ENCODE assay signal across 7 cellular contexts in the genomic region with DNA sequence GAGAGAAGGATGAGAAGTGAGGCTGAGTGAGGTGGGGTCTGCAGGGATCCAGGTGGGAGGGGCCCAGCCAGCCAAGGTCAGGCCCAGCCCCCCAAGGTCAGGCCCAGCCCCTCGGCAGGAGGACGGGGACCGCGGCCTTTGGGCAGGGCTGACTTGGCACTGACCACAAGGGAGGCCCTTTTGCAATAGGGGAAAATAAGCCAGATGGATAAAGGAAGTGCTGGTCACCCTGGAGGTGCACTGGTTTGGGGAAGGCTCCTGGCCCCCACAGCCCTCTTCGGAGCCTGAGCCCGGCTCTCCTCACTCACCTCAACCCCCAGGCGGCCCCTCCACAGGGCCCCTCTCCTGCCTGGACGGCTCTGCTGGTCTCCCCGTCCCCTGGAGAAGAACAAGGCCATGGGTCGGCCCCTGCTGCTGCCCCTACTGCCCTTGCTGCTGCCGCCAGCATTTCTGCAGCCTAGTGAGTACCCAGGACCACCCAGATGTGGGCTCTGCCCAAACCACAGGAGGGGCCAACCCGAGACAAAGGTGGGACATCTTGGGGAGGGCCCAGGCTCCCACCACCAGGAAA. TPM values are rescaled to one million over a fixed set of nuclear protein-coding genes. Genes with fewer than 3 reads are reported as not detected.
DNase-seq lines count a peak whose midpoint lies in the region; ATAC-seq and TF ChIP-seq lines count a peak whose summit lies in the region.

A gene (plus strand): TSS at position 227 of the 571 bp plus-strand sequence. CDS start 170 bp downstream, at position 397.

- H3K27ac ChIP-seq in HL-60 (replicated peaks), result peak within 1 kb of the TSS; percentile 88

- ATAC-seq in stimulated activated naive CD8-positive, alpha-beta T cell treated with anti-CD3 and anti-CD28 coated beads, Interleukin-15, amount 100 ng/mL, for 72 hours, result no peak
- no peak for ATAC-seq in GM18873 (IDR thresholded peaks at IDR 0.05; ENCODE audit: low FRiP score, unreplicated experiment)
- ATAC-seq in HG03457 (IDR thresholded peaks at IDR 0.05; ENCODE audit: unreplicated experiment), result no peak

- peaks cover 31% of the 10 kb centered on the region for H3K4me1 Mint-ChIP-seq in activated naive CD8-positive, alpha-beta T cell treated with anti-CD3 and anti-CD28 coated beads for 36 hours
- H3K4me1 Mint-ChIP-seq in stimulated activated naive CD8-positive, alpha-beta T cell treated with anti-CD3 and anti-CD28 coated beads, Interleukin-15, amount 100 ng/mL, for 72 hours, result peaks cover 53% of the 10 kb centered on the region

- H3K27ac Mint-ChIP-seq in activated naive CD8-positive, alpha-beta T cell treated with anti-CD3 and anti-CD28 coated beads for 36 hours, result peak within 1 kb of the TSS; percentile 87
- H3K27ac Mint-ChIP-seq in stimulated activated naive CD8-positive, alpha-beta T cell treated with anti-CD3 and anti-CD28 coated beads, Interleukin-15, amount 100 ng/mL, for 72 hours, result peak within 1 kb of the TSS; percentile 97 to 98

- no peak for TF ChIP-seq CTCF in HL-60 (IDR thresholded peaks at IDR 0.05; ENCODE audit: insufficient read depth, low read length)

- POLR2A ChIA-PET in HEK293T (lab: Yijun Ruan, JAX), result no interaction called here

- no peaks in the 10 kb centered on the region for H3K9me3 Mint-ChIP-seq in activated naive CD8-positive, alpha-beta T cell treated with anti-CD3 and anti-CD28 coated beads for 36 hours
- H3K9me3 Mint-ChIP-seq in stimulated activated naive CD8-positive, alpha-beta T cell treated with anti-CD3 and anti-CD28 coated beads, Interleukin-15, amount 100 ng/mL, for 72 hours, result no peaks in the 10 kb centered on the region

- H3K27me3 Mint-ChIP-seq in activated naive CD8-positive, alpha-beta T cell treated with anti-CD3 and anti-CD28 coated beads for 36 hours, result no peaks in the 10 kb centered on the region
- H3K27me3 Mint-ChIP-seq in stimulated activated naive CD8-positive, alpha-beta T cell treated with anti-CD3 and anti-CD28 coated beads, Interleukin-15, amount 100 ng/mL, for 72 hours, result no peaks in the 10 kb centered on the region

- peak; percentile 65 to 75 for DNase-seq in HL-60 (ENCODE audit: low read depth in 1 of 2, low spot score in 1 of 2)
- DNase-seq in activated naive CD8-positive, alpha-beta T cell treated with anti-CD3 and anti-CD28 coated beads for 36 hours, result no peak
- peak; percentile 8 for DNase-seq in iris pigment epithelial cell (ENCODE audit: low read depth)
- no peak for DNase-seq in stimulated activated naive CD8-positive, alpha-beta T cell treated with anti-CD3 and anti-CD28 coated beads, Interleukin-15, amount 100 ng/mL, for 72 hours
- DNase-seq in HEK293T (ENCODE audit: extremely low spot score), result no peak

- no peaks in the 10 kb centered on the region for H3K27me3 ChIP-seq in HL-60 (ENCODE audit: insufficient read depth, poor library complexity, severe bottlenecking)

- CTCF ChIA-PET in HEK293T (lab: Yijun Ruan, JAX), result interaction anchor here (2.5 kb wide), 1 partner anchor 34 kb away, joined by 7 read pairs; no protein-coding TSS in a partner anchor

- H3K36me3 Mint-ChIP-seq in activated naive CD8-positive, alpha-beta T cell treated with anti-CD3 and anti-CD28 coated beads for 36 hours, result peaks cover 4% of the 10 kb centered on the region

- peak within 1 kb of the TSS; percentile 33 for H3K4me3 ChIP-seq in HL-60 (replicated peaks; ENCODE audit: insufficient read depth, low read length)

- no peak within 1 kb of the TSS for H3K4me3 Mint-ChIP-seq in activated naive CD8-positive, alpha-beta T cell treated with anti-CD3 and anti-CD28 coated beads for 36 hours
- peak within 1 kb of the TSS; percentile 65 to 77 for H3K4me3 Mint-ChIP-seq in stimulated activated naive CD8-positive, alpha-beta T cell treated with anti-CD3 and anti-CD28 coated beads, Interleukin-15, amount 100 ng/mL, for 72 hours

TF ChIP-seq in HEK293T, 16 proteins besides CTCF, POLR2A, EP300 and RAD21:
- TF ChIP-seq HDGF (IDR thresholded peaks at IDR 0.05; ENCODE audit: borderline replicate concordance) (no peak), ARNT (IDR thresholded peaks at IDR 0.05) (no peak), FOXK2 (IDR thresholded peaks at IDR 0.05) (no peak), ZNF384 (IDR thresholded peaks at IDR 0.05) (no peak), FOXA1 (IDR thresholded peaks at IDR 0.05) (no peak), LEF1 (IDR thresholded peaks at IDR 0.05; ENCODE audit: borderline replicate concordance) (no peak), ELF4 (IDR thresholded peaks at IDR 0.05) (no peak), TARDBP (IDR thresholded peaks at IDR 0.05) (no peak), L3MBTL2 (conservative IDR thresholded peaks at IDR 0.05) (no peak), FOXM1 (IDR thresholded peaks at IDR 0.05; ENCODE audit: borderline replicate concordance) (no peak)
- TF ChIP-seq, protein P1, sequence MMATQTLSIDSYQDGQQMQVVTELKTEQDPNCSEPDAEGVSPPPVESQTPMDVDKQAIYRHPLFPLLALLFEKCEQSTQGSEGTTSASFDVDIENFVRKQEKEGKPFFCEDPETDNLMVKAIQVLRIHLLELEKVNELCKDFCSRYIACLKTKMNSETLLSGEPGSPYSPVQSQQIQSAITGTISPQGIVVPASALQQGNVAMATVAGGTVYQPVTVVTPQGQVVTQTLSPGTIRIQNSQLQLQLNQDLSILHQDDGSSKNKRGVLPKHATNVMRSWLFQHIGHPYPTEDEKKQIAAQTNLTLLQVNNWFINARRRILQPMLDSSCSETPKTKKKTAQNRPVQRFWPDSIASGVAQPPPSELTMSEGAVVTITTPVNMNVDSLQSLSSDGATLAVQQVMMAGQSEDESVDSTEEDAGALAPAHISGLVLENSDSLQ (IDR thresholded peaks at IDR 0.05), result no peak
TF ChIP-seq in HEK293T: peak in this region for 0.

RNA-seq across cellular contexts. Expression of the gene that starts here (rescaled TPM):
- under 1 TPM; 0.68 TPM for total RNA-seq in activated naive CD8-positive, alpha-beta T cell treated with anti-CD3 and anti-CD28 coated beads for 36 hours

Comparison
In these comparisons a context has a peak if more than half of its experiments do, and no peak if none do; other contexts are left out.
1. DNase-seq: peak in HL-60 (2 of 2) and iris pigment epithelial cell (single experiment); none in activated naive CD8-positive, alpha-beta T cell treated with anti-CD3 and anti-CD28 coated beads for 36 hours (single experiment), stimulated activated naive CD8-positive, alpha-beta T cell treated with anti-CD3 and anti-CD28 coated beads, Interleukin-15, amount 100 ng/mL, for 72 hours (0 of 2) and HEK293T (single experiment).